In genomic region chr2:237920673-237921072, GRCh38 we compare ENCODE assay signal across 31 cellular contexts. TPM values are rescaled to one million over a fixed set of nuclear protein-coding genes. Genes with fewer than 3 reads are reported as not detected.
A peak's percentile ranks its signal among the peaks of the same experiment; 100 is the strongest.
DNase-seq lines count a peak whose midpoint lies in the region; ATAC-seq, FAIRE-seq and TF ChIP-seq lines count a peak whose summit lies in the region.
"Had no signal": no experiment of that assay in that cellular context is flagged by ENCODE, and none has a peak within 500 bp of the region (broad histone marks: within the 10 kb centered on the region; RNA-seq: fewer than 3 reads in every experiment).

No MANE protein-coding gene starts in this region.

- H3K4me1 ChIP-seq in osteoblast (ENCODE audit: insufficient read depth, low read length) = peaks cover 4% of the 10 kb centered on the region

- peak; percentile 13 for ATAC-seq in activated T-helper 17 cell treated with anti-CD3 and anti-CD28 coated beads, Interleukin-2, amount 50 U/mL, for 72 hours (replicated peaks)
- no peak for ATAC-seq in GM21737 (IDR thresholded peaks at IDR 0.05; ENCODE audit: unreplicated experiment)
- ATAC-seq: activated CD8-positive, alpha-beta T cell treated with anti-CD3 and anti-CD28 coated beads, Interleukin-2, amount 10 ng/mL, durations not matched to agents 7 days and 5 days; GM12878; left ventricle myocardium superior; natural killer cell had no signal

- peak; percentile 74 for DNase-seq in AG20443 (ENCODE audit: low spot score)
- peak; percentile 75 for DNase-seq in GM04504 (ENCODE audit: low read depth)
- peak; percentile 80 for DNase-seq in osteoblast (ENCODE audit: insufficient read length, low spot score, missing footprints)
- no peak for DNase-seq in Kasumi-1 (lab: John Stamatoyannopoulos, UW)
- no peak for DNase-seq in HTR-8/SVneo (ENCODE audit: insufficient read length, low spot score)
- DNase-seq: activated CD8-positive, alpha-beta T cell treated with anti-CD3 and anti-CD28 coated beads, Interleukin-2, amount 10 ng/mL, durations not matched to agents 7 days and 5 days; activated naive CD4-positive, alpha-beta T cell treated with anti-CD3 and anti-CD28 coated beads, Interleukin-2, amount 10 ng/mL, durations not matched to agents 7 days and 5 days; activated T-cell treated with anti-CD3 and anti-CD28 coated beads, Interleukin-2, amount 50 U/mL, for 1 hour; anterior cingulate cortex; caudate nucleus; CD4-positive, alpha-beta T cell; DMS 273 treated with DMSO at 0.1 percent for 48 hours; GF-D8; GOT3; hypothalamus; left ventricle myocardium superior; MM.1S; natural killer cell; NCI-H146; NCI-H526; stomach; SW 1271 had no signal

- H3K79me2 ChIP-seq in osteoblast (ENCODE audit: insufficient read depth, low read length) = no peaks in the 10 kb centered on the region

- H3K4me3 ChIP-seq in osteoblast (ENCODE audit: insufficient read depth, low read length) = no peak overlapping the region
- H3K4me3 ChIP-seq: dorsolateral prefrontal cortex, GM12878, stomach had no signal

- H3K27ac Mint-ChIP-seq in activated T-helper 17 cell treated with anti-CD3 and anti-CD28 coated beads, Interleukin-2, amount 50 U/mL, for 72 hours = no peak overlapping the region
- H3K27ac Mint-ChIP-seq: activated CD8-positive, alpha-beta T cell treated with anti-CD3 and anti-CD28 coated beads, Interleukin-2, amount 10 ng/mL, durations not matched to agents 7 days and 5 days; activated naive CD4-positive, alpha-beta T cell treated with anti-CD3 and anti-CD28 coated beads, Interleukin-2, amount 10 ng/mL, durations not matched to agents 7 days and 5 days; CD4-positive, alpha-beta T cell; mesothelial cell of epicardium had no signal

- no peaks in the 10 kb centered on the region for H3K36me3 ChIP-seq in osteoblast (ENCODE audit: insufficient read depth, low read length)
- H3K36me3 ChIP-seq: stomach had no signal

- FAIRE-seq in HTR-8/SVneo (lab: Jason Lieb, UNC) = no peak
- FAIRE-seq: frontal cortex, GM12878, islet of Langerhans had no signal

- no peaks in the 10 kb centered on the region for H3K9me3 ChIP-seq in osteoblast (ENCODE audit: low read depth, low read length)
- H3K9me3 ChIP-seq: stomach had no signal

- no peak for TF ChIP-seq CTCF in osteoblast (IDR thresholded peaks at IDR 0.05; ENCODE audit: extremely low read depth, low read depth, low read length)

- H3K9me3 Mint-ChIP-seq in activated T-helper 17 cell treated with anti-CD3 and anti-CD28 coated beads, Interleukin-2, amount 50 U/mL, for 72 hours = no peaks in the 10 kb centered on the region
- H3K9me3 Mint-ChIP-seq: activated naive CD4-positive, alpha-beta T cell treated with anti-CD3 and anti-CD28 coated beads, Interleukin-2, amount 10 ng/mL, durations not matched to agents 7 days and 5 days; CD4-positive, alpha-beta T cell; mesothelial cell of epicardium had no signal

- peak overlapping the region; percentile 18 for H3K4me3 Mint-ChIP-seq in activated T-helper 17 cell treated with anti-CD3 and anti-CD28 coated beads, Interleukin-2, amount 50 U/mL, for 72 hours
- H3K4me3 Mint-ChIP-seq: activated CD8-positive, alpha-beta T cell treated with anti-CD3 and anti-CD28 coated beads, Interleukin-2, amount 10 ng/mL, durations not matched to agents 7 days and 5 days; activated naive CD4-positive, alpha-beta T cell treated with anti-CD3 and anti-CD28 coated beads, Interleukin-2, amount 10 ng/mL, durations not matched to agents 7 days and 5 days; CD4-positive, alpha-beta T cell; mesothelial cell of epicardium; natural killer cell had no signal

- H3K4me1 Mint-ChIP-seq in activated T-helper 17 cell treated with anti-CD3 and anti-CD28 coated beads, Interleukin-2, amount 50 U/mL, for 72 hours = peaks cover 3% of the 10 kb centered on the region
- H3K4me1 Mint-ChIP-seq: mesothelial cell of epicardium had no signal

- no peaks in the 10 kb centered on the region for H3K27me3 Mint-ChIP-seq in activated T-helper 17 cell treated with anti-CD3 and anti-CD28 coated beads, Interleukin-2, amount 50 U/mL, for 72 hours
- H3K27me3 Mint-ChIP-seq: CD4-positive, alpha-beta T cell had no signal

- H4K20me1 ChIP-seq in osteoblast (ENCODE audit: insufficient read depth, low read length) = no peaks in the 10 kb centered on the region

- no peak overlapping the region for H2AFZ ChIP-seq in osteoblast (ENCODE audit: low read length)

- no peaks in the 10 kb centered on the region for H3K27me3 ChIP-seq in osteoblast (ENCODE audit: insufficient read depth, low read length)
- H3K27me3 ChIP-seq: dorsolateral prefrontal cortex, stomach had no signal

- no peaks in the 10 kb centered on the region for H3K36me3 Mint-ChIP-seq in activated T-helper 17 cell treated with anti-CD3 and anti-CD28 coated beads, Interleukin-2, amount 50 U/mL, for 72 hours (ENCODE audit: low read depth)
- H3K36me3 Mint-ChIP-seq: mesothelial cell of epicardium, natural killer cell had no signal

- no peak overlapping the region for H3K4me2 ChIP-seq in osteoblast (ENCODE audit: insufficient read depth, low read length)

- no peak overlapping the region for H3K27ac ChIP-seq in osteoblast (ENCODE audit: low read depth, low read length)
- H3K27ac ChIP-seq: dorsolateral prefrontal cortex, epithelial cell of prostate, HL-60 had no signal

RNA-seq across cellular contexts. Expression of gene UBE2F, which starts 46.1 kb away (rescaled TPM):
- total RNA-seq in activated T-helper 17 cell treated with anti-CD3 and anti-CD28 coated beads, Interleukin-2, amount 50 U/mL, for 72 hours = 10 to 100 TPM; 38.9 to 44.7 TPM
- total RNA-seq in osteoblast = 39.8 and 45.1 TPM in 2 replicates

Comparison
In these comparisons a context has a peak if more than half of its experiments do, and no peak if none do; other contexts are left out.
1. DNase-seq: peak in AG20443 (single experiment), GM04504 (single experiment) and osteoblast (single experiment); none in Kasumi-1 (0 of 2) and HTR-8/SVneo (single experiment).